ENCODE assay signal across 9 cellular contexts in genomic region chr12:40168868-40169267, GRCh38. TPM values are rescaled to one million over a fixed set of nuclear protein-coding genes. Genes with fewer than 3 reads are reported as not detected.
DNase-seq lines count a peak whose midpoint lies in the region; ATAC-seq and TF ChIP-seq lines count a peak whose summit lies in the region.
"Had no signal": no experiment of that assay in that cellular context is flagged by ENCODE, and none has a peak within 500 bp of the region (broad histone marks: within the 10 kb centered on the region; RNA-seq: fewer than 3 reads in every experiment).

No MANE protein-coding gene starts in this region.

- intact Hi-C loops in breast epithelium (cut with DNase I; ENCODE audit: low total_unique reads), result no loop called here

- H3K9me3 ChIP-seq in right atrium auricular region, result no peaks in the 10 kb centered on the region
- H3K9me3 ChIP-seq in breast epithelium, result no peaks in the 10 kb centered on the region

- H2AFZ ChIP-seq in KMS-11 (ENCODE audit: low read depth), result no peak overlapping the region

- H3K79me2 ChIP-seq in KMS-11 (ENCODE audit: insufficient read depth, low read depth), result no peaks in the 10 kb centered on the region

- peak; percentile 95 for ATAC-seq in HG02852 (IDR thresholded peaks at IDR 0.05; ENCODE audit: unreplicated experiment)

- H3K36me3 ChIP-seq in KMS-11 (ENCODE audit: insufficient read depth) (no peaks in the 10 kb centered on the region), right atrium auricular region (no peaks in the 10 kb centered on the region), breast epithelium (no peaks in the 10 kb centered on the region)

- H3K27me3 ChIP-seq in KMS-11 (ENCODE audit: insufficient read depth, low read depth) (no peaks in the 10 kb centered on the region), right atrium auricular region (no peaks in the 10 kb centered on the region), breast epithelium (no peaks in the 10 kb centered on the region)

- DNase-seq in GM19240 (ENCODE audit: insufficient read length, low spot score), result peak; percentile 15
- DNase-seq in right atrium auricular region (ENCODE audit: low spot score), result no peak
- DNase-seq in NCI-H1436 treated with DMSO at 0.1 percent for 48 hours (lab: John Stamatoyannopoulos, UW), result no peak
- DNase-seq in breast epithelium (ENCODE audit: low spot score in 2 of 2), result no peak
- no peak for DNase-seq in SHP77 treated with DMSO at 0.1 percent for 48 hours (lab: John Stamatoyannopoulos, UW)
- DNase-seq: NCI-H1048 had no signal

- H3K4me3 ChIP-seq in GM08714 (ENCODE audit: low read length) (0 out of 2 replicates have a peak overlapping the region, but pooled peaks have one; percentile 16), KMS-11 (IDR thresholded peaks at IDR 0.05; ENCODE audit: insufficient read depth, low read depth, low read length) (no peak overlapping the region), right atrium auricular region (no peak overlapping the region), breast epithelium (no peak overlapping the region)

- H3K9ac ChIP-seq in KMS-11, result no peak overlapping the region

- H4K20me1 ChIP-seq in KMS-11 (ENCODE audit: insufficient read depth), result no peaks in the 10 kb centered on the region

- H3K27ac ChIP-seq in KMS-11, result no peak overlapping the region
- H3K27ac ChIP-seq in right atrium auricular region, result no peak overlapping the region
- no peak overlapping the region for H3K27ac ChIP-seq in breast epithelium

- H3K4me2 ChIP-seq in KMS-11, result peak overlapping the region; percentile 44

- H3K4me1 ChIP-seq in KMS-11 (ENCODE audit: low read depth, poor library complexity, severe bottlenecking) (peaks cover 18% of the 10 kb centered on the region), right atrium auricular region (no peaks in the 10 kb centered on the region), breast epithelium (no peaks in the 10 kb centered on the region)

- TF ChIP-seq POLR2A in breast epithelium (IDR thresholded peaks at IDR 0.05), result no peak

- TF ChIP-seq CTCF in KMS-11 (conservative IDR thresholded peaks at IDR 0.05; ENCODE audit: low read depth, low read length), result no peak
- no peak for TF ChIP-seq CTCF in right atrium auricular region (IDR thresholded peaks at IDR 0.05)
- no peak for TF ChIP-seq CTCF in breast epithelium (IDR thresholded peaks at IDR 0.05)

RNA-seq across cellular contexts. Expression of gene LRRK2, which starts 55.9 kb away (rescaled TPM):
- total RNA-seq in right atrium auricular region (1 to 10 TPM; 7.1 to 8.6 TPM), breast epithelium (10 to 100 TPM; 11.1 to 30.9 (median 13.5) TPM)
